26 cellular contexts compared by ENCODE assay signal in genomic region chr1:36645911-36646310, GRCh38.
"Had no signal": no experiment of that assay in that cellular context is flagged by ENCODE, and none has a peak within 500 bp of the region (broad histone marks: within the 10 kb centered on the region; RNA-seq: fewer than 3 reads in every experiment).

No MANE protein-coding gene starts in this region.

- H3K4me1 ChIP-seq: esophagus squamous epithelium, gastroesophageal sphincter had no signal

- H3K4me3 ChIP-seq: esophagus squamous epithelium, gastroesophageal sphincter had no signal

- DNase-seq: activated B cell treated with CpG ODN at 0.5 μM for 24 hours; activated CD4-positive, alpha-beta T cell treated with anti-CD3 and anti-CD28 coated beads for 48 hours; activated CD4-positive, alpha-beta T cell treated with anti-CD3 and anti-CD28 coated beads, Interleukin-2, amount 50 U/mL, for 1 hour; activated CD4-positive, alpha-beta T cell treated with anti-CD3 and anti-CD28 coated beads, Interleukin-2, amount 50 U/mL, for 48 hours; activated CD8-positive, alpha-beta memory T cell treated with anti-CD3 and anti-CD28 coated beads for 24 hours; activated CD8-positive, alpha-beta T cell treated with anti-CD3 and anti-CD28 coated beads for 36 hours; activated effector memory CD4-positive, alpha-beta T cell treated with Interleukin-2 at 50 U/mL for 16 hours; activated gamma-delta T cell treated with Interleukin-2 at 50 U/mL for 16 hours; activated naive CD4-positive, alpha-beta T cell treated with anti-CD3 and anti-CD28 coated beads, Interleukin-2, amount 50 U/mL, for 16 hours; activated naive CD4-positive, alpha-beta T cell treated with Interleukin-2 at 50 U/mL for 16 hours; activated T-cell treated with anti-CD3 and anti-CD28 coated beads, Interleukin-2, amount 50 U/mL, for 4 hours; amniotic stem cell; anterior cingulate cortex; brain microvascular endothelial cell; cortex of kidney; dermis blood vessel endothelial cell; effector CD4-positive, alpha-beta T cell; effector memory CD8-positive, alpha-beta T cell; erythroblast; esophagus squamous epithelium; foreskin melanocyte; T-helper 1 cell; T-helper 17 cell; T1000; WERI-Rb-1 had no signal

- H3K27me3 ChIP-seq: brain microvascular endothelial cell had no signal

- H3K9me3 ChIP-seq: esophagus squamous epithelium, gastroesophageal sphincter had no signal

- H3K36me3 ChIP-seq: brain microvascular endothelial cell, esophagus squamous epithelium, gastroesophageal sphincter, WERI-Rb-1 had no signal

- H3K27ac ChIP-seq: brain microvascular endothelial cell, esophagus squamous epithelium, gastroesophageal sphincter, WERI-Rb-1 had no signal
